29 cellular contexts compared by ENCODE assay signal in genomic region chr3:10759495-10759894, GRCh38. TPM values are rescaled to one million over a fixed set of nuclear protein-coding genes. Genes with fewer than 3 reads are reported as not detected.
"Had no signal": no experiment of that assay in that cellular context is flagged by ENCODE, and none has a peak within 500 bp of the region (broad histone marks: within the 10 kb centered on the region; RNA-seq: fewer than 3 reads in every experiment).

No MANE protein-coding gene starts in this region.

- H3K4me2 ChIP-seq: neural progenitor cell, smooth muscle cell had no signal

- H3K9ac ChIP-seq: neural progenitor cell, parathyroid adenoma had no signal

- H3K79me2 ChIP-seq: parathyroid adenoma had no signal

- DNase-seq: naive thymus-derived CD8-positive, alpha-beta T cell; occipital lobe; ovary; psoas muscle; right cardiac atrium; spleen; stimulated activated CD4-positive, alpha-beta T cell treated with anti-CD3 and anti-CD28 coated beads, Interleukin-12 subunit alpha, Interleukin-12 subunit beta, amount 100 ng/mL, for 4 hours; stimulated activated CD4-positive, alpha-beta T cell treated with anti-CD3 and anti-CD28 coated beads, Interleukin-1b, Interleukin-23, amount 100 ng/mL, for 48 hours; stimulated activated CD4-positive, alpha-beta T cell treated with anti-CD3 and anti-CD28 coated beads, Interleukin-4, amount 100 ng/mL, for 1 hour; stimulated activated CD4-positive, alpha-beta T cell treated with anti-CD3 and anti-CD28 coated beads, Interleukin-4, amount 100 ng/mL, for 4 hours; stimulated activated CD8-positive, alpha-beta memory T cell treated with anti-CD3 and anti-CD28 coated beads, Interleukin-4, amount 100 ng/mL, for 48 hours; stimulated activated naive CD4-positive, alpha-beta T cell; stimulated activated naive CD8-positive, alpha-beta T cell treated with anti-CD3 and anti-CD28 coated beads, Interleukin-15, amount 100 ng/mL, for 72 hours; stimulated activated naive CD8-positive, alpha-beta T cell treated with anti-CD3 and anti-CD28 coated beads, Interleukin-15, Interleukin-2, amounts not matched to agents 100 U/mL and 50 U/mL, for 24 hours; testis; tibial artery; transverse colon; upper lobe of right lung; uterus had no signal

- H3K4me1 ChIP-seq: parathyroid adenoma, psoas muscle, spleen, suprapubic skin, testis, tibial artery, transverse colon, upper lobe of right lung, uterus had no signal

- H3K4me3 ChIP-seq: neural progenitor cell, ovary, psoas muscle, skin epidermis, smooth muscle cell, spleen, suprapubic skin, testis, tibial artery, transverse colon, upper lobe of right lung, uterus had no signal

- H3K27ac ChIP-seq: neural progenitor cell, ovary, parathyroid adenoma, psoas muscle, skin epidermis, spleen, suprapubic skin, testis, tibial artery, transverse colon, upper lobe of right lung, uterus had no signal

- ATAC-seq: naive thymus-derived CD8-positive, alpha-beta T cell; natural killer cell treated with Interleukin-12 subunit alpha and Interleukin-12 subunit beta and Interleukin-15 and Interleukin-18, amount 100 ng/mL, for 72 hours; psoas muscle; right cardiac atrium; sciatic nerve; stimulated activated memory B cell treated with anti-CD40 and anti-IgM and Interleukin-4, amounts not matched to agents 10 μg/mL and 1 μg/mL and 100 μg/mL, for 72 hours; stimulated activated naive CD8-positive, alpha-beta T cell treated with anti-CD3 and anti-CD28 coated beads, Interleukin-15, amount 100 ng/mL, for 72 hours; stimulated activated naive CD8-positive, alpha-beta T cell treated with anti-CD3 and anti-CD28 coated beads, Interleukin-15, Interleukin-2, amounts not matched to agents 100 U/mL and 50 U/mL, for 24 hours; upper lobe of right lung had no signal

- H3K27me3 ChIP-seq: ovary, testis, uterus had no signal

- H2AFZ ChIP-seq: neural progenitor cell, parathyroid adenoma had no signal

- H3K9me3 ChIP-seq: ovary, psoas muscle, spleen, suprapubic skin, testis, tibial artery, transverse colon, upper lobe of right lung, uterus had no signal

- H3K36me3 ChIP-seq: neural progenitor cell, ovary, spleen, suprapubic skin, tibial artery, transverse colon, upper lobe of right lung, uterus had no signal

RNA-seq across cellular contexts. Expression of gene SLC6A11, which starts 56.5 kb away (rescaled TPM):
- total RNA-seq: naive thymus-derived CD8-positive, alpha-beta T cell; natural killer cell treated with Interleukin-12 subunit alpha and Interleukin-12 subunit beta and Interleukin-15 and Interleukin-18, amount 100 ng/mL, for 72 hours; osteoblast; psoas muscle; renal cortical epithelial cell; right cardiac atrium; smooth muscle cell; transverse colon had no signal
- polyA plus RNA-seq: naive thymus-derived CD8-positive, alpha-beta T cell; smooth muscle cell had no signal
